In genomic region chr19:55208880-55209429, GRCh38 we compare ENCODE assay signal across 19 cellular contexts. TPM values are rescaled to one million over a fixed set of nuclear protein-coding genes. Genes with fewer than 3 reads are reported as not detected.
A peak's percentile ranks its signal among the peaks of the same experiment; 100 is the strongest.
DNase-seq lines count a peak whose midpoint lies in the region; ATAC-seq and TF ChIP-seq lines count a peak whose summit lies in the region.
"Had no signal": no experiment of that assay in that cellular context is flagged by ENCODE, and none has a peak within 500 bp of the region (broad histone marks: within the 10 kb centered on the region; RNA-seq: fewer than 3 reads in every experiment).

No MANE protein-coding gene starts in this region.

- H3K27ac Mint-ChIP-seq in activated naive CD8-positive, alpha-beta T cell treated with anti-CD3 and anti-CD28 coated beads, Interleukin-2, amount 50 U/mL, for 24 hours: no peak overlapping the region

- no peaks in the 10 kb centered on the region for H4K20me1 ChIP-seq in PC-3 (ENCODE audit: low read length)

- H3K4me1 Mint-ChIP-seq in activated naive CD8-positive, alpha-beta T cell treated with anti-CD3 and anti-CD28 coated beads, Interleukin-2, amount 50 U/mL, for 24 hours: peaks cover 3% of the 10 kb centered on the region

- peak overlapping the region; percentile 76 for H3K9ac ChIP-seq in PC-3 (ENCODE audit: low read length)

- intact Hi-C loops in PC-3 (cut with micrococcal nuclease): no loop called here

- H3K4me3 Mint-ChIP-seq in activated naive CD8-positive, alpha-beta T cell treated with anti-CD3 and anti-CD28 coated beads, Interleukin-2, amount 50 U/mL, for 24 hours: no peak overlapping the region
- H3K4me3 Mint-ChIP-seq: CD4-positive, alpha-beta memory T cell had no signal

- ATAC-seq in PC-3: no peak
- peak; percentile 6 for ATAC-seq in esophagus mucosa
- ATAC-seq in GM19397 (IDR thresholded peaks at IDR 0.05; ENCODE audit: unreplicated experiment): no peak
- no peak for ATAC-seq in activated naive CD8-positive, alpha-beta T cell treated with anti-CD3 and anti-CD28 coated beads, Interleukin-2, amount 50 U/mL, for 24 hours

- H3K9me3 Mint-ChIP-seq in activated naive CD8-positive, alpha-beta T cell treated with anti-CD3 and anti-CD28 coated beads, Interleukin-2, amount 50 U/mL, for 24 hours: peaks cover 8% of the 10 kb centered on the region

- no peaks in the 10 kb centered on the region for H3K79me2 ChIP-seq in PC-3 (ENCODE audit: low read length)

- H3F3A ChIP-seq in PC-3 (ENCODE audit: low read length, unreplicated experiment): peaks cover 8% of the 10 kb centered on the region

- BruUV-seq in PC-3 (replicated peaks; lab: Mats Ljungman, UMichigan): no TSS peak

- H3K27me3 ChIP-seq in PC-3 (ENCODE audit: low read length): no peaks in the 10 kb centered on the region
- no peaks in the 10 kb centered on the region for H3K27me3 ChIP-seq in MG63
- H3K27me3 ChIP-seq: ascending aorta, heart left ventricle, SJCRH30 had no signal

- H3K9me3 ChIP-seq in PC-3 (ENCODE audit: low read length) (no peaks in the 10 kb centered on the region), MG63 (no peaks in the 10 kb centered on the region)

- POLR2A ChIA-PET in PC-3 (lab: Charles Lee; ENCODE audit: unreplicated experiment): interaction anchor here (0.6 kb wide), 2 partner anchors 16 to 445 kb away, joined by 5 to 9 read pairs; no protein-coding TSS in a partner anchor

- H3K4me2 ChIP-seq in PC-3 (ENCODE audit: low read length): peak overlapping the region; percentile 39

- TF ChIP-seq CTCF in PC-3 (conservative IDR thresholded peaks at IDR 0.05; ENCODE audit: low read depth, low read length): no peak

- peaks cover 37% of the 10 kb centered on the region for H3K4me1 ChIP-seq in PC-3 (ENCODE audit: insufficient read depth, low read length)

- DNase-seq in SKM-1 treated with dmso at 0.1 percent for 144 hours (lab: John Stamatoyannopoulos, UW; ENCODE audit: unreplicated experiment): peak; percentile 17
- DNase-seq in SKM-1 (lab: John Stamatoyannopoulos, UW; ENCODE audit: unreplicated experiment): no peak
- DNase-seq in PC-3: no peak
- DNase-seq in stimulated activated naive CD4-positive, alpha-beta T cell treated with Interleukin-2 at 50 U/mL for 16 hours (lab: John Stamatoyannopoulos, UW): peak; percentile 5
- no peak for DNase-seq in activated naive CD8-positive, alpha-beta T cell treated with anti-CD3 and anti-CD28 coated beads, Interleukin-2, amount 50 U/mL, for 24 hours
- no peak for DNase-seq in MG63
- DNase-seq: activated CD4-positive, alpha-beta T cell treated with anti-CD3 and anti-CD28 coated beads, Interleukin-2, amount 50 U/mL, for 4 hours; CD4-positive, alpha-beta memory T cell; NCI-H2081; NCI-H82; SJCRH30; stimulated activated CD4-positive, alpha-beta T cell treated with anti-CD3 and anti-CD28 coated beads, Interleukin-12 subunit alpha, Interleukin-12 subunit beta, amount 100 ng/mL, for 4 hours; substantia nigra had no signal

- H3K36me3 Mint-ChIP-seq in activated naive CD8-positive, alpha-beta T cell treated with anti-CD3 and anti-CD28 coated beads, Interleukin-2, amount 50 U/mL, for 24 hours (ENCODE audit: low read depth): peaks cover 3% of the 10 kb centered on the region

- CTCF ChIA-PET in PC-3 (lab: Charles Lee): no interaction called here

- no peaks in the 10 kb centered on the region for H3K9me2 ChIP-seq in PC-3 (replicated peaks; ENCODE audit: low read length)

- H3K27me3 Mint-ChIP-seq in activated naive CD8-positive, alpha-beta T cell treated with anti-CD3 and anti-CD28 coated beads, Interleukin-2, amount 50 U/mL, for 24 hours: peaks cover 38% of the 10 kb centered on the region

- peak overlapping the region; percentile 93 for H3K27ac ChIP-seq in PC-3 (ENCODE audit: low read length)
- H3K27ac ChIP-seq: ascending aorta, HL-60, SJCRH30 had no signal

- H3K4me3 ChIP-seq in PC-3 (ENCODE audit: low read length): no peak overlapping the region
- H3K4me3 ChIP-seq in MG63: no peak overlapping the region
- H3K4me3 ChIP-seq: ascending aorta, heart left ventricle, SJCRH30 had no signal

- no peak overlapping the region for H2AFZ ChIP-seq in PC-3 (ENCODE audit: low read length)

- H3K36me3 ChIP-seq in PC-3 (ENCODE audit: low read depth, low read length) (no peaks in the 10 kb centered on the region), MG63 (no peaks in the 10 kb centered on the region)
- H3K36me3 ChIP-seq: ascending aorta, heart left ventricle, SJCRH30 had no signal

RNA-seq across cellular contexts. Expression of gene PTPRH, which starts 0.3 kb away (rescaled TPM):
- total RNA-seq in PC-3 (2014; rRNA removed): 8.1 and 10.9 TPM in 2 replicates
- total RNA-seq in esophagus mucosa: 3.6 TPM
- total RNA-seq in MG63 (2014; rRNA removed; shearing (Covaris generic); ENCODE audit: low replicate concordance): 3.9 and 11.8 TPM in 2 replicates
- total RNA-seq: CD4-positive, alpha-beta memory T cell; osteocyte had no signal

RNA-seq across cellular contexts. Expression of gene TMEM86B, which starts 19.6 kb away (rescaled TPM):
- total RNA-seq in PC-3 (2014; rRNA removed) (11.1 and 11.8 TPM in 2 replicates), esophagus mucosa (1.8 TPM)
- total RNA-seq in MG63 (2014; rRNA removed; shearing (Covaris generic); ENCODE audit: low replicate concordance): 0.16 TPM in 1 of 2 replicates, not detected in the other
- total RNA-seq: ascending aorta had no signal

RNA-seq across cellular contexts. Expression of gene SYT5, which starts 28.9 kb away (rescaled TPM):
- 0.40 and 2.5 TPM in 2 replicates for total RNA-seq in PC-3 (2014; rRNA removed)
- total RNA-seq in esophagus mucosa: not detected
- total RNA-seq in MG63 (2014; rRNA removed; shearing (Covaris generic); ENCODE audit: low replicate concordance): not detected in 2 replicates
- total RNA-seq: ascending aorta; CD4-positive, alpha-beta memory T cell; osteocyte had no signal

RNA-seq across cellular contexts. Expression of gene DNAAF3, which starts 42.5 kb away (rescaled TPM):
- total RNA-seq in PC-3 (2014; rRNA removed): 30.0 and 45.7 TPM in 2 replicates
- 1.9 TPM for total RNA-seq in esophagus mucosa
- 2.7 TPM in 1 of 2 replicates, not detected in the other for total RNA-seq in MG63 (2014; rRNA removed; shearing (Covaris generic); ENCODE audit: low replicate concordance)
- total RNA-seq: ascending aorta; CD4-positive, alpha-beta memory T cell had no signal

RNA-seq across cellular contexts. Expression of gene PPP6R1, which starts 49.9 kb away (rescaled TPM):
- total RNA-seq in PC-3 (2014; rRNA removed) (159 and 221 TPM in 2 replicates), esophagus mucosa (47.4 TPM)
- total RNA-seq in MG63 (2014; rRNA removed; shearing (Covaris generic); ENCODE audit: low replicate concordance): 59.5 and 102 TPM in 2 replicates

Comparison
In these comparisons a context has a peak if more than half of its experiments do, and no peak if none do; other contexts are left out.
1. DNase-seq: peak in SKM-1 treated with dmso at 0.1 percent for 144 hours (single experiment) and stimulated activated naive CD4-positive, alpha-beta T cell treated with Interleukin-2 at 50 U/mL for 16 hours (single experiment); none in SKM-1 (single experiment), PC-3 (single experiment), activated naive CD8-positive, alpha-beta T cell treated with anti-CD3 and anti-CD28 coated beads, Interleukin-2, amount 50 U/mL, for 24 hours (single experiment) and MG63 (single experiment).